ENCODE assay signal across 22 cellular contexts in genomic region chr11:11537871-11538270, GRCh38.
DNase-seq lines count a peak whose midpoint lies in the region; ATAC-seq and TF ChIP-seq lines count a peak whose summit lies in the region.
"Had no signal": no experiment of that assay in that cellular context is flagged by ENCODE, and none has a peak within 500 bp of the region (broad histone marks: within the 10 kb centered on the region; RNA-seq: fewer than 3 reads in every experiment).

No MANE protein-coding gene starts in this region.

- CTCF ChIA-PET in OCI-LY7 (lab: Charles Lee; ENCODE audit: unreplicated experiment), result interaction anchor here (0.9 kb wide), 1 partner anchor 12 kb away, joined by 3 read pairs; no protein-coding TSS in a partner anchor

- no peaks in the 10 kb centered on the region for H3K36me3 ChIP-seq in mesendoderm (ENCODE audit: control insufficient read depth, insufficient read depth, low read length)
- H3K36me3 ChIP-seq in transverse colon, result no peaks in the 10 kb centered on the region
- no peaks in the 10 kb centered on the region for H3K36me3 ChIP-seq in OCI-LY7 (ENCODE audit: insufficient read depth, low read length)
- H3K36me3 ChIP-seq: prostate gland had no signal

- no peaks in the 10 kb centered on the region for H4K20me1 ChIP-seq in OCI-LY7 (ENCODE audit: insufficient read depth, low read length)

- no peak overlapping the region for H3K56ac ChIP-seq in mesendoderm (ENCODE audit: low read length)

- no peaks in the 10 kb centered on the region for H3K9me2 ChIP-seq in OCI-LY7 (ENCODE audit: insufficient read depth, low read length)

- H2BK15ac ChIP-seq in mesendoderm (replicated peaks; ENCODE audit: low read depth), result no peak overlapping the region

- H3K4me1 ChIP-seq in mesendoderm (ENCODE audit: control insufficient read depth, low read depth, low read length) (no peaks in the 10 kb centered on the region), transverse colon (peaks cover 3 to 31% (median 21%) of the 10 kb centered on the region in 4 donors), OCI-LY7 (ENCODE audit: insufficient read depth, low read length, poor library complexity, severe bottlenecking) (no peaks in the 10 kb centered on the region)
- H3K4me1 ChIP-seq: prostate gland had no signal

- H3K18ac ChIP-seq in mesendoderm (ENCODE audit: low read length), result no peak overlapping the region

- H4K5ac ChIP-seq in mesendoderm (ENCODE audit: low read length), result no peak overlapping the region

- intact Hi-C loops in dorsolateral prefrontal cortex (cut with DNase I) (no loop called here), transverse colon (cut with DNase I; ENCODE audit: low total_unique reads) (no loop called here), OCI-LY7 (cut with micrococcal nuclease; ENCODE audit: unreplicated experiment) (no loop called here)

- no peak overlapping the region for H2BK5ac ChIP-seq in mesendoderm (ENCODE audit: low read length)

- H3K27ac ChIP-seq in dorsolateral prefrontal cortex, result peak overlapping the region in 34 of 59 donors; percentile 0 to 82 (median 42)
- no peak overlapping the region for H3K27ac ChIP-seq in mesendoderm (ENCODE audit: low read depth, low read length)
- H3K27ac ChIP-seq in transverse colon, result peak overlapping the region in 3 of 4 donors; percentile 28 to 52 (median 40)
- no peak overlapping the region for H3K27ac ChIP-seq in OCI-LY7 (ENCODE audit: low read depth, low read length, poor library complexity, severe bottlenecking)
- H3K27ac ChIP-seq: 22Rv1, prostate gland, skin epidermis had no signal

- in situ Hi-C loops in transverse colon (cut with MboI; ENCODE audit: low pct_ligation_motif_present in 1 of 4, low pct_unique_long_range_greater_than_20kb in 1 of 4, low sequenced_read_pairs in 3 of 4), result no loop called here

- no peak overlapping the region for H2BK120ac ChIP-seq in mesendoderm (ENCODE audit: low read depth, low read length)

- no peak overlapping the region for H2AFZ ChIP-seq in OCI-LY7 (ENCODE audit: low read length)

- H3K4ac ChIP-seq in mesendoderm (ENCODE audit: low read depth, low read length), result no peak overlapping the region

- DNase-seq in NCI-H1092 treated with DMSO at 0.1 percent for 48 hours (lab: John Stamatoyannopoulos, UW), result peak; percentile 82
- no peak for DNase-seq in NCI-H1092 (lab: John Stamatoyannopoulos, UW)
- DNase-seq in dorsolateral prefrontal cortex, result no peak
- peak; percentile 21 for DNase-seq in mesendoderm
- DNase-seq in transverse colon, result no peak
- DNase-seq in OCI-LY7 (ENCODE audit: low spot score), result no peak
- DNase-seq in iPS-NIHi11 (ENCODE audit: low spot score), result no peak
- DNase-seq: activated CD4-positive, alpha-beta T cell treated with anti-CD3 and anti-CD28 coated beads, Interleukin-2, amount 50 U/mL, for 1 hour; activated CD8-positive, alpha-beta memory T cell treated with anti-CD3 and anti-CD28 coated beads, Interleukin-2, amount 10 ng/mL, durations not matched to agents 7 days and 5 days; activated naive CD8-positive, alpha-beta T cell treated with anti-CD3 and anti-CD28 coated beads, Interleukin-2, amount 50 U/mL, for 24 hours; activated T-cell treated with anti-CD3 and anti-CD28 coated beads, Interleukin-2, amount 50 U/mL, for 48 hours; cerebellar nuclear complex; GOT3; HFFc6; KBM-7; NCI-H1436; SIG-M5; T1000 had no signal

- H3K9ac ChIP-seq in mesendoderm (ENCODE audit: low read length), result no peak overlapping the region

- H3K23ac ChIP-seq in mesendoderm (ENCODE audit: low read length), result peak overlapping the region; percentile 15

- H3K4me2 ChIP-seq in mesendoderm (ENCODE audit: low read length) (no peak overlapping the region), OCI-LY7 (ENCODE audit: low read length) (no peak overlapping the region)

- no peaks in the 10 kb centered on the region for H3K79me1 ChIP-seq in mesendoderm (ENCODE audit: low read length)

- TF ChIP-seq CTCF in dorsolateral prefrontal cortex (IDR thresholded peaks at IDR 0.05 in 54 of 56, conservative IDR thresholded peaks at IDR 0.05 in 2 of 56; ENCODE audit: low read depth in 1 of 56, partially characterized antibody in 56 of 56), result no peak
- TF ChIP-seq CTCF in transverse colon (IDR thresholded peaks at IDR 0.05), result no peak
- TF ChIP-seq CTCF in OCI-LY7 (conservative IDR thresholded peaks at IDR 0.05; ENCODE audit: low read length), result no peak

- TF ChIP-seq POLR2A in transverse colon (IDR thresholded peaks at IDR 0.05), result no peak

- H3K9me3 ChIP-seq in transverse colon, result no peaks in the 10 kb centered on the region
- H3K9me3 ChIP-seq in OCI-LY7 (ENCODE audit: low read length), result no peaks in the 10 kb centered on the region
- H3K9me3 ChIP-seq: prostate gland had no signal

- WGBS in mesendoderm (ENCODE audit: extremely low coverage, insufficient coverage, low lambda C conversion rate), result no CpG with 5 or more reads among the region's 5 CpGs
- WGBS in transverse colon (ENCODE audit: low coverage in 1 of 2), 2 donors, result 71 to 80% methylated on average over 1 to 5 of the region's 5 CpGs

- no peak for ATAC-seq in GM18870 (IDR thresholded peaks at IDR 0.05; ENCODE audit: unreplicated experiment)
- ATAC-seq: activated CD8-positive, alpha-beta memory T cell treated with anti-CD3 and anti-CD28 coated beads, Interleukin-2, amount 10 ng/mL, durations not matched to agents 7 days and 5 days; activated naive CD8-positive, alpha-beta T cell treated with anti-CD3 and anti-CD28 coated beads, Interleukin-2, amount 50 U/mL, for 24 hours had no signal

- H3K4me3 ChIP-seq in dorsolateral prefrontal cortex (no peak overlapping the region), mesendoderm (ENCODE audit: low read length) (no peak overlapping the region), transverse colon (no peak overlapping the region), OCI-LY7 (ENCODE audit: low read depth, low read length, poor library complexity, severe bottlenecking) (no peak overlapping the region)
- H3K4me3 ChIP-seq: prostate gland, skin epidermis had no signal

- H3K79me2 ChIP-seq in mesendoderm (ENCODE audit: control insufficient read depth, insufficient read depth, low read length) (no peaks in the 10 kb centered on the region), OCI-LY7 (ENCODE audit: insufficient read depth, low read depth, low read length) (no peaks in the 10 kb centered on the region)

- TF ChIP-seq EP300 in transverse colon (IDR thresholded peaks at IDR 0.05; ENCODE audit: low read depth), result no peak

- no TSS peak for BruUV-seq in OCI-LY7 (replicated peaks; lab: Mats Ljungman, UMichigan)

- H3K27me3 ChIP-seq in dorsolateral prefrontal cortex (no peaks in the 10 kb centered on the region), mesendoderm (ENCODE audit: insufficient read depth, low read length, poor library complexity) (no peaks in the 10 kb centered on the region), transverse colon (no peaks in the 10 kb centered on the region)

- no peak overlapping the region for H2AK5ac ChIP-seq in mesendoderm (ENCODE audit: low read length)

- POLR2A ChIA-PET in OCI-LY7 (lab: Charles Lee), result interaction anchor here (0.5 kb wide), 1 partner anchor 112 kb away, joined by 4 read pairs; no protein-coding TSS in a partner anchor

- H4K8ac ChIP-seq in mesendoderm (ENCODE audit: low read depth, low read length), result no peak overlapping the region

Comparison
In these comparisons a context has a peak if more than half of its experiments do, and no peak if none do; other contexts are left out.
1. DNase-seq: peak in NCI-H1092 treated with DMSO at 0.1 percent for 48 hours (single experiment) and mesendoderm (single experiment); none in NCI-H1092 (single experiment), dorsolateral prefrontal cortex (0 of 10), transverse colon (single experiment), OCI-LY7 (single experiment) and iPS-NIHi11 (single experiment).
2. H3K27ac ChIP-seq: peak in dorsolateral prefrontal cortex (34 of 59) and transverse colon (3 of 4); none in mesendoderm (single experiment) and OCI-LY7 (single experiment).